ENCODE assay signal across 1 cellular context in the genomic region with DNA sequence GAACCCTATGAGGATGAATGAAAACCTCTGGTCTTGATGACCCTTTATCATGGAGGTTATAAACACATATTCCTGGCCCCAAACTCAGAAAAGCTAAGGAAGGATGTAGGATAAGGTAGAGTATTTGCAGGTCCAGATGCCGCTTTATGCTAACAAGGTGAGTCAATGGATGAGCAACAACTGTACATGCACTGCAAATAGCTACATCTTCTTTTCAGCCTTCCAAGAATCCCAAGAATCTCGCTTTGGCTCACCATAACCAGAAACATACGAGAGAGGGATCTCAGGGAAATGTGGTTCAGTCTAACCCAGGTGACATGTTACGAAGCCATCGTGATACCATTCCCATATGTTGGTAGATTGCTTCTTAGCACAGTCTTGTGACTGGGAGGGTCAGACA.
TF ChIP-seq lines count a peak whose summit lies in the region.

No MANE protein-coding gene starts in this region.

TF ChIP-seq in SK-N-SH treated with all-trans-retinoic acid at 6 μM for 48 hours, 23 proteins besides CTCF, POLR2A, EP300 and RAD21 (continued from another document):
- TF ChIP-seq ARNTL (CRISPR knock-in tag; IDR thresholded peaks at IDR 0.05; ENCODE audit: borderline replicate concordance, low read depth): no peak
- TF ChIP-seq ESRRG (CRISPR knock-in tag; IDR thresholded peaks at IDR 0.05): no peak
- no peak for TF ChIP-seq ZNF70 (CRISPR knock-in tag; IDR thresholded peaks at IDR 0.05)
- no peak for TF ChIP-seq OSR1 (CRISPR knock-in tag; IDR thresholded peaks at IDR 0.05)
- TF ChIP-seq ZNF565 (CRISPR knock-in tag; conservative IDR thresholded peaks at IDR 0.05; ENCODE audit: low read depth): no peak
- no peak for TF ChIP-seq ZFP3 (CRISPR knock-in tag; IDR thresholded peaks at IDR 0.05)
- TF ChIP-seq, protein P1, sequence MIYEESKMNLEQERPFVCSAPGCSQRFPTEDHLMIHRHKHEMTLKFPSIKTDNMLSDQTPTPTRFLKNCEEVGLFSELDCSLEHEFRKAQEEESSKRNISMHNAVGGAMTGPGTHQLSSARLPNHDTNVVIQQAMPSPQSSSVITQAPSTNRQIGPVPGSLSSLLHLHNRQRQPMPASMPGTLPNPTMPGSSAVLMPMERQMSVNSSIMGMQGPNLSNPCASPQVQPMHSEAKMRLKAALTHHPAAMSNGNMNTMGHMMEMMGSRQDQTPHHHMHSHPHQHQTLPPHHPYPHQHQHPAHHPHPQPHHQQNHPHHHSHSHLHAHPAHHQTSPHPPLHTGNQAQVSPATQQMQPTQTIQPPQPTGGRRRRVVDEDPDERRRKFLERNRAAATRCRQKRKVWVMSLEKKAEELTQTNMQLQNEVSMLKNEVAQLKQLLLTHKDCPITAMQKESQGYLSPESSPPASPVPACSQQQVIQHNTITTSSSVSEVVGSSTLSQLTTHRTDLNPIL (CRISPR knock-in tag; IDR thresholded peaks at IDR 0.05; ENCODE audit: low read depth): no peak
- no peak for TF ChIP-seq RARB (CRISPR knock-in tag; IDR thresholded peaks at IDR 0.05)
